8 cellular contexts compared by ENCODE assay signal in genomic region chr1:203273869-203274602, GRCh38. TPM values are rescaled to one million over a fixed set of nuclear protein-coding genes. Genes with fewer than 3 reads are reported as not detected.
DNase-seq lines count a peak whose midpoint lies in the region; ATAC-seq, FAIRE-seq and TF ChIP-seq lines count a peak whose summit lies in the region.

No MANE protein-coding gene starts in this region.

- peak overlapping the region; percentile 18 for H3K27ac ChIP-seq in foreskin keratinocyte
- H3K27ac ChIP-seq in small intestine (ENCODE audit: low read depth in 1 of 2, low read length in 1 of 2): peak overlapping the region in 1 of 2 donors; percentile 81

- H3K4me1 ChIP-seq in foreskin keratinocyte (peaks cover 17% of the 10 kb centered on the region), small intestine (ENCODE audit: control insufficient read depth in 2 of 2, insufficient read depth in 1 of 2, low read depth in 1 of 2, low read length in 1 of 2) (peaks cover 2 to 4% of the 10 kb centered on the region in 2 donors)

- H3K27me3 ChIP-seq in foreskin keratinocyte (no peaks in the 10 kb centered on the region), small intestine (ENCODE audit: control insufficient read depth in 2 of 2, insufficient read depth in 2 of 2, low read length in 2 of 2) (no peaks in the 10 kb centered on the region)

- no peaks in the 10 kb centered on the region for H3K27me3 Mint-ChIP-seq in progenitor cell of endocrine pancreas

- no peak for FAIRE-seq in small intestine (lab: Jason Lieb, UNC)

- no peaks in the 10 kb centered on the region for H3K9me3 ChIP-seq in small intestine (ENCODE audit: control insufficient read depth, low read depth)

- peak; percentile 44 for DNase-seq in NAMALWA (ENCODE audit: low spot score)
- DNase-seq in foreskin keratinocyte: no peak
- no peak for DNase-seq in progenitor cell of endocrine pancreas (ENCODE audit: low spot score, unreplicated experiment)
- no peak for DNase-seq in small intestine
- no peak for DNase-seq in NCI-H2081 treated with DMSO at 0.1 percent for 48 hours (lab: John Stamatoyannopoulos, UW)
- no peak for DNase-seq in stimulated activated CD4-positive, alpha-beta T cell treated with anti-CD3 and anti-CD28 coated beads, Interleukin-2, amount 100 ng/mL, for 48 hours
- DNase-seq in amniotic stem cell (lab: John Stamatoyannopoulos, UW): no peak

- H3K27ac Mint-ChIP-seq in progenitor cell of endocrine pancreas: peak overlapping the region; percentile 91

- H3K9me3 Mint-ChIP-seq in progenitor cell of endocrine pancreas (ENCODE audit: low read depth): no peaks in the 10 kb centered on the region

- no peak overlapping the region for H3K4me3 Mint-ChIP-seq in progenitor cell of endocrine pancreas (ENCODE audit: low read depth)

- no peaks in the 10 kb centered on the region for H3K36me3 ChIP-seq in small intestine (ENCODE audit: control insufficient read depth in 2 of 2, insufficient read depth in 2 of 2, low read length in 2 of 2)

- 59 to 69% (median 61%) methylated on average over 12 of the region's 12 CpGs for WGBS in small intestine, 3 donors

- TF ChIP-seq CTCF in foreskin keratinocyte (conservative IDR thresholded peaks at IDR 0.05) (no peak), progenitor cell of endocrine pancreas (IDR thresholded peaks at IDR 0.05; ENCODE audit: unreplicated experiment) (no peak)

- no peak overlapping the region for H3K4me3 ChIP-seq in small intestine (ENCODE audit: low read depth in 1 of 2, low read length in 2 of 2)

- H3K4me1 Mint-ChIP-seq in progenitor cell of endocrine pancreas (ENCODE audit: low read depth): peaks cover 28% of the 10 kb centered on the region

- H3K36me3 Mint-ChIP-seq in progenitor cell of endocrine pancreas (ENCODE audit: insufficient read depth): no peaks in the 10 kb centered on the region

- ATAC-seq in GM19395 (IDR thresholded peaks at IDR 0.05; ENCODE audit: unreplicated experiment) (peak; percentile 28), foreskin keratinocyte (no peak)

RNA-seq across cellular contexts. Expression of gene BTG2, which starts 31.3 kb away (rescaled TPM):
- total RNA-seq in foreskin keratinocyte: 25.5 and 26.5 TPM in 2 replicates
- polyA plus RNA-seq in foreskin keratinocyte: 15.0 and 19.0 TPM in 2 replicates
- total RNA-seq in progenitor cell of endocrine pancreas: 103 and 110 TPM in 2 replicates
- 100 to 1,000 TPM in 1 of 3 donors, 10 to 100 TPM in 2; 15.9 to 101 (median 23.5) TPM for polyA plus RNA-seq in small intestine

RNA-seq across cellular contexts. Expression of gene CHIT1, which starts 44.6 kb away (rescaled TPM):
- total RNA-seq in foreskin keratinocyte (not detected in 2 replicates), progenitor cell of endocrine pancreas (0.14 and 0.95 TPM in 2 replicates)
- polyA plus RNA-seq in foreskin keratinocyte (not detected in 2 replicates), small intestine (under 1 TPM in 1 of 3 donors, not detected in 2; 0.43 TPM)
